Comparison of ENCODE assay signal across 1 cellular context in the genomic region with DNA sequence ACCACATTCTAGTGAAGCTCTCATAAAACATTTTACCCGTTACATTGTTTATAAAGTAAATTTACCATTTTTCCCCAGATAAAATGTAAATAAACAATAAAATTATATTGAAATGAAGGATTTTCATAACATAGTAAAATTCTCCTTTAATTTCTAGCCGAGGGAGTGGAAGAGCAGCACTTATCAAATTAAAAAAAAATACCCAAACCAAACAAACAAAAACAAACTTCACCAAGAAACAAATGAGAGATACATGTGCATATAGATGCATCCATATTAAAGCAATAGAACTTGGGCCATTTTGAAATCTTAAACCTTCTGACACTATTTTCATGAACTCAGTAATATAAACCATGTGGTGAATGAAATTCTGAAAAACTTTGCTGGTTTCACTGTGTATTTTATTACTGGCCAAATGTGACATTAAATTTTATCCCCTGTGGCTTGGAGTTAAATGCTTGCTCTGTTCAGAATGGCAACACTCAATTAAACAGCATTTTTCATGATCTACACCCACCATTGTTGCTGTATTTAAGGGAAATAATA.
TF ChIP-seq lines count a peak whose summit lies in the region.

No MANE protein-coding gene starts in this region.

TF ChIP-seq in SK-N-SH treated with all-trans-retinoic acid at 6 μM for 48 hours, 23 proteins besides CTCF, POLR2A, EP300 and RAD21 (continued from another document):
- TF ChIP-seq, protein P1, sequence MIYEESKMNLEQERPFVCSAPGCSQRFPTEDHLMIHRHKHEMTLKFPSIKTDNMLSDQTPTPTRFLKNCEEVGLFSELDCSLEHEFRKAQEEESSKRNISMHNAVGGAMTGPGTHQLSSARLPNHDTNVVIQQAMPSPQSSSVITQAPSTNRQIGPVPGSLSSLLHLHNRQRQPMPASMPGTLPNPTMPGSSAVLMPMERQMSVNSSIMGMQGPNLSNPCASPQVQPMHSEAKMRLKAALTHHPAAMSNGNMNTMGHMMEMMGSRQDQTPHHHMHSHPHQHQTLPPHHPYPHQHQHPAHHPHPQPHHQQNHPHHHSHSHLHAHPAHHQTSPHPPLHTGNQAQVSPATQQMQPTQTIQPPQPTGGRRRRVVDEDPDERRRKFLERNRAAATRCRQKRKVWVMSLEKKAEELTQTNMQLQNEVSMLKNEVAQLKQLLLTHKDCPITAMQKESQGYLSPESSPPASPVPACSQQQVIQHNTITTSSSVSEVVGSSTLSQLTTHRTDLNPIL (CRISPR knock-in tag; IDR thresholded peaks at IDR 0.05; ENCODE audit: low read depth): no peak
- TF ChIP-seq ZC3H10 (CRISPR knock-in tag; IDR thresholded peaks at IDR 0.05) (no peak), ISL1 (CRISPR knock-in tag; IDR thresholded peaks at IDR 0.05) (no peak), SNAI2 (CRISPR knock-in tag; IDR thresholded peaks at IDR 0.05) (no peak)
- TF ChIP-seq, protein P2, sequence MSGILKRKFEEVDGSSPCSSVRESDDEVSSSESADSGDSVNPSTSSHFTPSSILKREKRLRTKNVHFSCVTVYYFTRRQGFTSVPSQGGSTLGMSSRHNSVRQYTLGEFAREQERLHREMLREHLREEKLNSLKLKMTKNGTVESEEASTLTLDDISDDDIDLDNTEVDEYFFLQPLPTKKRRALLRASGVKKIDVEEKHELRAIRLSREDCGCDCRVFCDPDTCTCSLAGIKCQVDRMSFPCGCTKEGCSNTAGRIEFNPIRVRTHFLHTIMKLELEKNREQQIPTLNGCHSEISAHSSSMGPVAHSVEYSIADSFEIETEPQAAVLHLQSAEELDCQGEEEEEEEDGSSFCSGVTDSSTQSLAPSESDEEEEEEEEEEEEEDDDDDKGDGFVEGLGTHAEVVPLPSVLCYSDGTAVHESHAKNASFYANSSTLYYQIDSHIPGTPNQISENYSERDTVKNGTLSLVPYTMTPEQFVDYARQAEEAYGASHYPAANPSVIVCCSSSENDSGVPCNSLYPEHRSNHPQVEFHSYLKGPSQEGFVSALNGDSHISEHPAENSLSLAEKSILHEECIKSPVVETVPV (CRISPR knock-in tag; IDR thresholded peaks at IDR 0.05): no peak
- TF ChIP-seq, protein P3, sequence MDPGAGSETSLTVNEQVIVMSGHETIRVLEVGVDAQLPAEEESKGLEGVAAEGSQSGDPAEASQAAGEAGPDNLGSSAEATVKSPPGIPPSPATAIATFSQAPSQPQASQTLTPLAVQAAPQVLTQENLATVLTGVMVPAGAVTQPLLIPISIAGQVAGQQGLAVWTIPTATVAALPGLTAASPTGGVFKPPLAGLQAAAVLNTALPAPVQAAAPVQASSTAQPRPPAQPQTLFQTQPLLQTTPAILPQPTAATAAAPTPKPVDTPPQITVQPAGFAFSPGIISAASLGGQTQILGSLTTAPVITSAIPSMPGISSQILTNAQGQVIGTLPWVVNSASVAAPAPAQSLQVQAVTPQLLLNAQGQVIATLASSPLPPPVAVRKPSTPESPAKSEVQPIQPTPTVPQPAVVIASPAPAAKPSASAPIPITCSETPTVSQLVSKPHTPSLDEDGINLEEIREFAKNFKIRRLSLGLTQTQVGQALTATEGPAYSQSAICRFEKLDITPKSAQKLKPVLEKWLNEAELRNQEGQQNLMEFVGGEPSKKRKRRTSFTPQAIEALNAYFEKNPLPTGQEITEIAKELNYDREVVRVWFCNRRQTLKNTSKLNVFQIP (CRISPR knock-in tag; IDR thresholded peaks at IDR 0.05; ENCODE audit: borderline replicate concordance, low read depth): no peak
TF ChIP-seq in SK-N-SH treated with all-trans-retinoic acid at 6 μM for 48 hours: peak in this region for 0.
